Comparison of ENCODE assay signal across 8 cellular contexts in genomic region chr17:48037036-48037881, GRCh38. TPM values are rescaled to one million over a fixed set of nuclear protein-coding genes. Genes with fewer than 3 reads are reported as not detected.
DNase-seq lines count a peak whose midpoint lies in the region; ATAC-seq and TF ChIP-seq lines count a peak whose summit lies in the region.

Gene COPZ2 (minus strand): TSS chr17:48037797. CDS start chr17:48037777, 20 bp downstream.

- H3K27ac Mint-ChIP-seq in neural crest cell (ENCODE audit: unreplicated experiment) = peak within 1 kb of the TSS; percentile 13

- ATAC-seq in GM18519 (IDR thresholded peaks at IDR 0.05; ENCODE audit: low FRiP score, unreplicated experiment) = no peak

- H3K4me1 ChIP-seq in uterus = no peaks in the 10 kb centered on the region

- peak within 1 kb of the TSS; percentile 92 for H3K4me3 Mint-ChIP-seq in neural crest cell

- DNase-seq in NCI-H460 (ENCODE audit: extremely low read depth, low read depth) = peak; percentile 43
- DNase-seq in activated T-helper 1 cell treated with anti-CD3 and anti-CD28 coated beads, Interleukin-2, amount 50 U/mL, for 16 hours (ENCODE audit: low read depth in 1 of 2, low spot score in 1 of 2) = peak; percentile 31 to 44
- DNase-seq in fibroblast of the aortic adventitia (ENCODE audit: low read depth) = peak; percentile 49
- DNase-seq in neural crest cell (ENCODE audit: low read depth, low spot score) = peak; percentile 14
- DNase-seq in uterus = peak; percentile 61 to 63
- no peak for DNase-seq in SW 1271 (lab: John Stamatoyannopoulos, UW)

- TF ChIP-seq POLR2A in uterus (IDR thresholded peaks at IDR 0.05) = no peak

- peaks cover 7% of the 10 kb centered on the region for H3K4me1 Mint-ChIP-seq in neural crest cell

- no peaks in the 10 kb centered on the region for H3K9me3 ChIP-seq in uterus

- H3K27me3 Mint-ChIP-seq in neural crest cell (ENCODE audit: low read depth) = peaks cover 38% of the 10 kb centered on the region

- H3K36me3 Mint-ChIP-seq in neural crest cell (ENCODE audit: low read depth) = no peaks in the 10 kb centered on the region

- H3K27me3 ChIP-seq in uterus = no peaks in the 10 kb centered on the region

- H3K4me3 ChIP-seq in fibroblast of the aortic adventitia (ENCODE audit: low read depth, low read length) (peak within 1 kb of the TSS; percentile 74), uterus (peak within 1 kb of the TSS; percentile 45 to 60)

- no peaks in the 10 kb centered on the region for H3K36me3 ChIP-seq in uterus

- peak; percentile 85 for TF ChIP-seq CTCF in GM12873 (IDR thresholded peaks at IDR 0.05; ENCODE audit: insufficient read depth, low read depth, low read length, missing control alignments)
- TF ChIP-seq CTCF in fibroblast of the aortic adventitia (IDR thresholded peaks at IDR 0.05; ENCODE audit: insufficient read depth, low read length) = peak; percentile 61
- peak; percentile 48 for TF ChIP-seq CTCF in neural crest cell (conservative IDR thresholded peaks at IDR 0.05)
- peak; percentile 22 to 53 (median 42) for TF ChIP-seq CTCF in uterus (IDR thresholded peaks at IDR 0.05)

- H3K9me3 Mint-ChIP-seq in neural crest cell = no peaks in the 10 kb centered on the region

- intact Hi-C loops in uterus (cut with DNase I; ENCODE audit: low total_unique reads) = no loop called here

- peak within 1 kb of the TSS; percentile 58 to 80 for H3K27ac ChIP-seq in uterus

RNA-seq across cellular contexts. Expression of gene COPZ2, which starts in this region (rescaled TPM):
- total RNA-seq in NCI-H460 (2014; rRNA removed; shearing (Covaris generic)) = 8.5 and 12.3 TPM in 2 replicates
- 5.0 and 12.3 TPM in 2 replicates for polyA plus RNA-seq in NCI-H460 (2014; cell fraction: nucleus; rRNA removed)
- total RNA-seq in fibroblast of the aortic adventitia (ENCODE audit: low replicate concordance) = 80.5 and 292 TPM in 2 replicates
- total RNA-seq in neural crest cell = 4.0 and 4.1 TPM in 2 replicates
- 10 to 100 TPM; 12.9 to 82.7 (median 35.3) TPM for total RNA-seq in uterus

Comparison
In these comparisons a context has a peak if more than half of its experiments do, and no peak if none do; other contexts are left out.
1. DNase-seq: peak in NCI-H460 (single experiment), activated T-helper 1 cell treated with anti-CD3 and anti-CD28 coated beads, Interleukin-2, amount 50 U/mL, for 16 hours (2 of 2), fibroblast of the aortic adventitia (single experiment), neural crest cell (single experiment) and uterus (2 of 2); none in SW 1271 (0 of 2).
2. Peak in every context shown above with its lines, with median percentiles within 50 percentile points of each other: CTCF ChIP-seq.